ENCODE assay signal across 11 cellular contexts in the genomic region with DNA sequence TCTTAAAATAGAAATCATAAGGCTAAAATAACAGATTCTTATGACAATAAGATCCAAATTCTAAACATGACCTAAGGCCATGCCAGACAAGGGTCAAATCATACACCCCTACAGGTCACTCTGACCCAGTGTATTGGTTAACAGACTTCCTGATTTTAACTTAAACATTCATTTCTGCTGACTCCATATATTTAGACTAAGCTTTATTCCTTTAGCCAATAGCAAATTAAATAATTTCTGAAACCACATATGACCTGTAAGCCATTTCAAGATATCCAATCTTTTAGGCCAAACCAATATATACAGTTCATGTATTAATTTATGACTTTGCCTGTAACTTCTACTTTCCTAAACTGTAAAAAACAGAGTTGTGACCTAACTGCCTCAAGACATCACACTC. TPM values are rescaled to one million over a fixed set of nuclear protein-coding genes. Genes with fewer than 3 reads are reported as not detected.
"Had no signal": no experiment of that assay in that cellular context is flagged by ENCODE, and none has a peak within 500 bp of the region (broad histone marks: within the 10 kb centered on the region; RNA-seq: fewer than 3 reads in every experiment).

No MANE protein-coding gene starts in this region.

- H3K27ac Mint-ChIP-seq: H9 had no signal

- H3K4me3 Mint-ChIP-seq: H9 had no signal

- DNase-seq: GOT3, H9, HCEC 1CT, Karpas-422, KBM-7 had no signal

- FAIRE-seq: HTR-8/SVneo had no signal

- H3K27ac ChIP-seq: HL-60, KMS-11 had no signal

- H3K4me1 Mint-ChIP-seq: H9 had no signal

- H3K9ac ChIP-seq: KMS-11 had no signal

- H3K4me2 ChIP-seq: KMS-11 had no signal

RNA-seq across cellular contexts. Expression of a gene that starts 7.4 kb away (rescaled TPM):
- total RNA-seq: H4, H9, HT-29, LHCN-M2 had no signal

RNA-seq across cellular contexts. Expression of a gene that starts 22.9 kb away (rescaled TPM):
- total RNA-seq: H4, H9, HT-29, LHCN-M2 had no signal

RNA-seq across cellular contexts. Expression of a gene that starts 51.0 kb away (rescaled TPM):
- total RNA-seq: H4, H9, HT-29, LHCN-M2 had no signal

RNA-seq across cellular contexts. Expression of a gene that starts 58.4 kb away (rescaled TPM):
- total RNA-seq: H4, H9, HT-29, LHCN-M2 had no signal
